8 cellular contexts compared by ENCODE assay signal in the genomic region with DNA sequence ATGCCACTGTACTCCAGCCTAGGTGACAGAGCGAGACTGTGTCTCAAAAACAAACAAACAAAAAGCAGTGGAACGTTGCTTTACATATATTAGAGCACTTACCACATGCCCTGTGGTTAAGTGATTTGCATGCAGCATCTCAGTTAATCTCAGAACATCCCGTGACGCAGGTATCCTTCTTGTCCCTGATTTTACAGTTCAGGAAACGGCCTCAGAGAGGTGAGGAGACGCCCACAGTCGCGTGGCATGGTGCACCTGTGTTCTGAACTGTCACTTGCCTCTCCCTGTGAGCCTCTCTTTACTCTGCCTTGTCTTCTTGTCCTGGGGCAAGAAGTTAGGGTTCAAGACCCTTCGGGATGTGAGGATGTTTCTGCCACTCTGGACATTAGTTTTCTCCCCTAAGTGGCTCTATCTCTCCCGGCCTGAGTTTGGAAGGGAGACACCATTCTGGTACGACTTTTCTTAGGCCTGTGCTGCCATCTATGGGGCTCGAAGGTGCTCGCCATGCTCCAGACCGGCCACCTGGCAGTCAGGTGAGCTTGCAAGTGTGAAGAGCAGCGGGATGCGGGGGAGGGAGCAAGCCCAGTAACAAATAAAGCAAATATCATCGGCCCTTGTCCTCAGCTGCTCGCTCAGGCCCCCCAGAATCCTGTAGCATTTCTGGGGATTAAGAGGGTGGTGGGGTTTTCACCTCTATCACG. TPM values are rescaled to one million over a fixed set of nuclear protein-coding genes. Genes with fewer than 3 reads are reported as not detected.
DNase-seq lines count a peak whose midpoint lies in the region; ATAC-seq and TF ChIP-seq lines count a peak whose summit lies in the region.

No MANE protein-coding gene starts in this region.

- H3K4me1 ChIP-seq in CD4-positive, alpha-beta memory T cell (ENCODE audit: insufficient read depth, low read length): peaks cover 19% of the 10 kb centered on the region
- H3K4me1 ChIP-seq in right cardiac atrium (ENCODE audit: control insufficient read depth, insufficient read depth, low read length) (no peaks in the 10 kb centered on the region), psoas muscle (peaks cover 5% of the 10 kb centered on the region)

- no peaks in the 10 kb centered on the region for H3K27me3 Mint-ChIP-seq in CD4-positive, alpha-beta memory T cell

- H3K9me3 Mint-ChIP-seq in CD4-positive, alpha-beta memory T cell: peaks cover 0 to 2% (median 0%) of the 10 kb centered on the region in 8 donors

- TF ChIP-seq CTCF in psoas muscle (IDR thresholded peaks at IDR 0.05): peak; percentile 47

- H3K36me3 Mint-ChIP-seq in CD4-positive, alpha-beta memory T cell: no peaks in the 10 kb centered on the region

- no peaks in the 10 kb centered on the region for H3K9me3 ChIP-seq in CD4-positive, alpha-beta memory T cell (ENCODE audit: control insufficient read depth in 1 of 2, low read length in 2 of 2)
- H3K9me3 ChIP-seq in right cardiac atrium (ENCODE audit: control insufficient read depth, low read length): no peaks in the 10 kb centered on the region
- no peaks in the 10 kb centered on the region for H3K9me3 ChIP-seq in psoas muscle

- CTCF ChIA-PET in CD4-positive, alpha-beta memory T cell (lab: Charles Lee; ENCODE audit: partially characterized antibody): interaction anchor here (0.6 to 7.5 kb wide), 50 partner anchors 8 to 505 kb away, joined by 3 to 95 read pairs (median 4); partner anchors contain the start of genes FBXO7, PISD and RTCB

- peak; percentile 51 for ATAC-seq in GM21526 (IDR thresholded peaks at IDR 0.05; ENCODE audit: low FRiP score, unreplicated experiment)
- ATAC-seq in right cardiac atrium: peak; percentile 83 to 85
- ATAC-seq in psoas muscle: peak; percentile 77 to 87 (median 84)
- ATAC-seq in GM18519 (IDR thresholded peaks at IDR 0.05; ENCODE audit: low FRiP score, unreplicated experiment): no peak

- peak overlapping the region; percentile 10 for H3K27ac ChIP-seq in CD4-positive, alpha-beta memory T cell (ENCODE audit: low read depth, low read length)
- H3K27ac ChIP-seq in right cardiac atrium (ENCODE audit: low read length) (no peak overlapping the region), psoas muscle (no peak overlapping the region)

- peak overlapping the region; percentile 83 to 94 (median 89) for H3K27ac Mint-ChIP-seq in CD4-positive, alpha-beta memory T cell

- intact Hi-C loops in CD4-positive, alpha-beta memory T cell (cut with micrococcal nuclease): loop anchor here (1.0 to 10.0 kb wide), 7 partner anchors 23 to 1035 kb away; partner anchors contain the start of gene FBXO7
- intact Hi-C loops in right cardiac atrium (cut with DNase I) (loop anchor here (5.0 to 10.0 kb wide), 7 partner anchors 95 to 415 kb away; no protein-coding TSS in a partner anchor), psoas muscle (cut with DNase I) (loop anchor here in 1 of 2 donors (10.0 kb wide), 1 partner anchor 235 kb away; the partner anchor contains the start of gene RFPL2)

- POLR2A ChIA-PET in CD4-positive, alpha-beta memory T cell (lab: Charles Lee; ENCODE audit: partially characterized antibody): interaction anchor here (0.9 to 1.9 kb wide), 7 partner anchors 12 to 308 kb away, joined by 3 to 16 read pairs (median 5); partner anchors contain the start of gene PISD

- DNase-seq in CD4-positive, alpha-beta memory T cell: peak; percentile 68 to 82 (median 76)
- DNase-seq in NCI-H1048 (lab: John Stamatoyannopoulos, UW) (peak; percentile 41), T follicular helper cell (ENCODE audit: low read depth) (peak; percentile 56), anterior cingulate cortex (lab: John Stamatoyannopoulos, UW) (peak in 51 of 58 donors; percentile 13 to 74 (median 49)), right cardiac atrium (peak; percentile 37 to 80 (median 75)), psoas muscle (peak; percentile 42 to 66)

- no peaks in the 10 kb centered on the region for H3K36me3 ChIP-seq in CD4-positive, alpha-beta memory T cell (ENCODE audit: insufficient read depth, low read length)
- H3K36me3 ChIP-seq in psoas muscle (ENCODE audit: insufficient read depth in 1 of 2, low read depth in 1 of 2): no peaks in the 10 kb centered on the region

- peak overlapping the region; percentile 39 to 61 for H3K4me3 ChIP-seq in CD4-positive, alpha-beta memory T cell (ENCODE audit: low read length in 2 of 2)
- H3K4me3 ChIP-seq in right cardiac atrium (ENCODE audit: low read length) (peak overlapping the region; percentile 21), psoas muscle (peak overlapping the region; percentile 67)

- 34% methylated on average over 19 of the region's 19 CpGs for WGBS in right cardiac atrium
- WGBS in psoas muscle, 3 donors: 35 to 37% (median 35%) methylated on average over 19 of the region's 19 CpGs

- H3K4me1 Mint-ChIP-seq in CD4-positive, alpha-beta memory T cell: peaks cover 5 to 19% (median 13%) of the 10 kb centered on the region in 4 donors

- H3K4me3 Mint-ChIP-seq in CD4-positive, alpha-beta memory T cell: peak overlapping the region; percentile 81 to 95 (median 86)

- no peaks in the 10 kb centered on the region for H3K27me3 ChIP-seq in CD4-positive, alpha-beta memory T cell (ENCODE audit: insufficient read depth, low read length)
- H3K27me3 ChIP-seq in right cardiac atrium (ENCODE audit: control insufficient read depth, insufficient read depth) (no peaks in the 10 kb centered on the region), psoas muscle (ENCODE audit: insufficient read depth in 3 of 3, low read length in 2 of 3) (no peaks in the 10 kb centered on the region)

RNA-seq across cellular contexts. Expression of gene YWHAH, which starts 25.6 kb away (rescaled TPM):
- 10 to 100 TPM; 48.0 to 57.0 TPM for total RNA-seq in CD4-positive, alpha-beta memory T cell
- 100 to 1,000 TPM in 1 of 2 donors, 10 to 100 TPM in 1; 99.3 to 126 TPM for polyA plus RNA-seq in CD4-positive, alpha-beta memory T cell
- total RNA-seq in right cardiac atrium (100 to 1,000 TPM in 1 of 4 donors, 10 to 100 TPM in 3; 69.6 to 103 (median 86.2) TPM), psoas muscle (100 to 1,000 TPM in 1 of 4 donors, 10 to 100 TPM in 3; 47.8 to 116 (median 53.0) TPM)
- polyA plus RNA-seq in right cardiac atrium (59.9 TPM), psoas muscle (100 to 1,000 TPM in 1 of 3 donors, 10 to 100 TPM in 2; 48.4 to 133 (median 71.9) TPM)
